ENCODE assay signal across 34 cellular contexts in genomic region chr1:207286747-207287528, GRCh38. TPM values are rescaled to one million over a fixed set of nuclear protein-coding genes. Genes with fewer than 3 reads are reported as not detected.
DNase-seq lines count a peak whose midpoint lies in the region; ATAC-seq, FAIRE-seq and TF ChIP-seq lines count a peak whose summit lies in the region.
"Had no signal": no experiment of that assay in that cellular context is flagged by ENCODE, and none has a peak within 500 bp of the region (broad histone marks: within the 10 kb centered on the region; RNA-seq: fewer than 3 reads in every experiment).

No MANE protein-coding gene starts in this region.

- no peak for ATAC-seq in activated CD4-positive, CD25-positive, alpha-beta regulatory T cell treated with anti-CD3 and anti-CD28 coated beads, Interleukin-2, amount 50 U/mL, for 24 hours
- ATAC-seq: mucosa of descending colon; Panc1; stimulated activated naive B cell treated with anti-CD40 and anti-IgM and Interleukin-4, amounts not matched to agents 10 μg/mL and 1 μg/mL and 100 μg/mL, for 72 hours had no signal

- H3K4me3 Mint-ChIP-seq in activated T-helper 2 cell treated with anti-CD3 and anti-CD28 coated beads, Interferon-gamma antibody, Interleukin-2, Interleukin-4, amounts not matched to agents 10 μg/mL and 5 μg/mL and 100 μg/mL, durations not matched to agents 14 hours and 24 hours and 36 hours (ENCODE audit: low read depth) = no peak overlapping the region
- H3K4me3 Mint-ChIP-seq: activated naive CD4-positive, alpha-beta T cell treated with anti-CD3 and anti-CD28 coated beads, Interleukin-2, amount 50 U/mL, for 24 hours; B cell; H9; neural crest cell; stimulated activated naive B cell treated with anti-CD40 and anti-IgM and Interleukin-4, amounts not matched to agents 10 μg/mL and 1 μg/mL and 100 μg/mL, for 72 hours; type B pancreatic cell had no signal

- peaks cover 10% of the 10 kb centered on the region for H3K9me3 Mint-ChIP-seq in activated T-helper 2 cell treated with anti-CD3 and anti-CD28 coated beads, Interferon-gamma antibody, Interleukin-2, Interleukin-4, amounts not matched to agents 10 μg/mL and 5 μg/mL and 100 μg/mL, durations not matched to agents 14 hours and 24 hours and 36 hours
- H3K9me3 Mint-ChIP-seq: activated naive CD4-positive, alpha-beta T cell treated with anti-CD3 and anti-CD28 coated beads, Interleukin-2, amount 50 U/mL, for 24 hours had no signal

- peak; percentile 60 for DNase-seq in AG10803 (ENCODE audit: low read depth)
- DNase-seq in M059J (ENCODE audit: low read depth) = peak; percentile 17
- peak; percentile 30 for DNase-seq in myocyte (ENCODE audit: low read depth)
- DNase-seq in activated T-helper 2 cell treated with anti-CD3 and anti-CD28 coated beads, Interferon-gamma antibody, Interleukin-2, Interleukin-4, amounts not matched to agents 10 μg/mL and 5 μg/mL and 100 μg/mL, durations not matched to agents 14 hours and 24 hours and 36 hours (ENCODE audit: low spot score) = no peak
- no peak for DNase-seq in SW480 (ENCODE audit: low spot score)
- DNase-seq in GF-D8 (lab: John Stamatoyannopoulos, UW) = no peak
- DNase-seq: activated CD4-positive, alpha-beta T cell treated with anti-CD3 and anti-CD28 coated beads for 48 hours; activated T-cell treated with anti-CD3 and anti-CD28 coated beads for 4 hours; amygdala; colonic mucosa; DMS 273 treated with DMSO at 0.1 percent for 48 hours; effector CD8-positive, alpha-beta T cell; H9; heart right ventricle; mucosa of descending colon; NCI-H1048; NCI-H2107; NCI-H446; NCI-H774; ovary; Right ventricle myocardium superior; stimulated activated naive B cell treated with anti-CD40 and anti-IgM and Interleukin-4, amounts not matched to agents 10 μg/mL and 1 μg/mL and 100 μg/mL, for 72 hours; T-helper 9 cell had no signal

- no peak overlapping the region for H3K27ac Mint-ChIP-seq in activated T-helper 2 cell treated with anti-CD3 and anti-CD28 coated beads, Interferon-gamma antibody, Interleukin-2, Interleukin-4, amounts not matched to agents 10 μg/mL and 5 μg/mL and 100 μg/mL, durations not matched to agents 14 hours and 24 hours and 36 hours
- H3K27ac Mint-ChIP-seq: activated naive CD4-positive, alpha-beta T cell treated with anti-CD3 and anti-CD28 coated beads, Interleukin-2, amount 50 U/mL, for 24 hours; B cell; stimulated activated naive B cell treated with anti-CD40 and anti-IgM and Interleukin-4, amounts not matched to agents 10 μg/mL and 1 μg/mL and 100 μg/mL, for 72 hours; type B pancreatic cell had no signal

- no peak for TF ChIP-seq CTCF in AG10803 (conservative IDR thresholded peaks at IDR 0.05; ENCODE audit: low read length)

- peak; percentile 97 for FAIRE-seq in endometrium (lab: Jason Lieb, UNC)
- FAIRE-seq: A204.1, frontal cortex, GM12892 had no signal

- no peak overlapping the region for H3K4me3 ChIP-seq in AG10803 (ENCODE audit: low read length)
- H3K4me3 ChIP-seq: colonic mucosa, heart right ventricle, lung, mucosa of descending colon, ovary had no signal

- H3K4me1 Mint-ChIP-seq in activated T-helper 2 cell treated with anti-CD3 and anti-CD28 coated beads, Interferon-gamma antibody, Interleukin-2, Interleukin-4, amounts not matched to agents 10 μg/mL and 5 μg/mL and 100 μg/mL, durations not matched to agents 14 hours and 24 hours and 36 hours (ENCODE audit: low read depth) = peaks cover 16% of the 10 kb centered on the region
- H3K4me1 Mint-ChIP-seq: neural crest cell had no signal

- H3K36me3 Mint-ChIP-seq in activated T-helper 2 cell treated with anti-CD3 and anti-CD28 coated beads, Interferon-gamma antibody, Interleukin-2, Interleukin-4, amounts not matched to agents 10 μg/mL and 5 μg/mL and 100 μg/mL, durations not matched to agents 14 hours and 24 hours and 36 hours (ENCODE audit: low read depth) = no peaks in the 10 kb centered on the region

- intact Hi-C loops in activated T-helper 2 cell treated with anti-CD3 and anti-CD28 coated beads, Interferon-gamma antibody, Interleukin-2, Interleukin-4, amounts not matched to agents 10 μg/mL and 5 μg/mL and 100 μg/mL, durations not matched to agents 14 hours and 24 hours and 36 hours (cut with micrococcal nuclease) = no loop called here

- peaks cover 4% of the 10 kb centered on the region for H3K27me3 Mint-ChIP-seq in activated T-helper 2 cell treated with anti-CD3 and anti-CD28 coated beads, Interferon-gamma antibody, Interleukin-2, Interleukin-4, amounts not matched to agents 10 μg/mL and 5 μg/mL and 100 μg/mL, durations not matched to agents 14 hours and 24 hours and 36 hours (ENCODE audit: low read depth)
- H3K27me3 Mint-ChIP-seq: activated naive CD4-positive, alpha-beta T cell treated with anti-CD3 and anti-CD28 coated beads, Interleukin-2, amount 50 U/mL, for 24 hours; stimulated activated naive B cell treated with anti-CD40 and anti-IgM and Interleukin-4, amounts not matched to agents 10 μg/mL and 1 μg/mL and 100 μg/mL, for 72 hours; type B pancreatic cell had no signal

RNA-seq across cellular contexts. Expression of gene CD55, which starts 34.5 kb away (rescaled TPM):
- 54.5 and 61.1 TPM in 2 replicates for total RNA-seq in M059J (2014; rRNA removed; shearing (Covaris generic))
- total RNA-seq in myocyte = 14.2 and 29.7 TPM in 2 replicates
- polyA plus RNA-seq in myocyte (2012) = 14.6 TPM
- total RNA-seq in activated T-helper 2 cell treated with anti-CD3 and anti-CD28 coated beads, Interferon-gamma antibody, Interleukin-2, Interleukin-4, amounts not matched to agents 10 μg/mL and 5 μg/mL and 100 μg/mL, durations not matched to agents 14 hours and 24 hours and 36 hours = 132 and 135 TPM in 2 replicates

Comparison
In these comparisons a context has a peak if more than half of its experiments do, and no peak if none do; other contexts are left out.
1. DNase-seq: peak in AG10803 (single experiment), M059J (single experiment) and myocyte (single experiment); none in activated T-helper 2 cell treated with anti-CD3 and anti-CD28 coated beads, Interferon-gamma antibody, Interleukin-2, Interleukin-4, amounts not matched to agents 10 μg/mL and 5 μg/mL and 100 μg/mL, durations not matched to agents 14 hours and 24 hours and 36 hours (single experiment), SW480 (single experiment) and GF-D8 (single experiment).